ENCODE assay signal across 8 cellular contexts in genomic region chr12:102119674-102120563, GRCh38. TPM values are rescaled to one million over a fixed set of nuclear protein-coding genes. Genes with fewer than 3 reads are reported as not detected.
A peak's percentile ranks its signal among the peaks of the same experiment; 100 is the strongest.
DNase-seq lines count a peak whose midpoint lies in the region; ATAC-seq and TF ChIP-seq lines count a peak whose summit lies in the region.

Gene NUP37, minus strand, starts transcription at chr12:102120114. Its CDS starts 1,596 bp downstream, at chr12:102118518.
Gene PARPBP, plus strand, starts transcription at chr12:102120183. Its CDS starts 3,706 bp downstream, at chr12:102123889.

- H3K4me1 ChIP-seq in thoracic aorta (ENCODE audit: control insufficient read depth in 1 of 2, low read depth in 2 of 2) = peaks cover 16 to 17% of the 10 kb centered on the region in 2 donors

- peak within 1 kb of the TSS; percentile 74 for H3K27ac ChIP-seq in SK-N-MC
- H3K27ac ChIP-seq in thoracic aorta = peak within 1 kb of the TSS; percentile 77 to 79

- H3K9ac ChIP-seq in SK-N-MC (ENCODE audit: insufficient read length) = peak within 1 kb of the TSS; percentile 93

- DNase-seq in GM06990 (ENCODE audit: extremely low read depth, insufficient read length) (peak; percentile 95), HFF-Myc (ENCODE audit: extremely low read depth, low read depth) (peak; percentile 65), MV-4-11 (lab: John Stamatoyannopoulos, UW) (peak; percentile 87), SK-N-MC (ENCODE audit: low read depth, low spot score) (peak; percentile 61), glomerular endothelial cell (ENCODE audit: extremely low read depth, low read depth, low spot score) (peak; percentile 31), occipital lobe (lab: John Stamatoyannopoulos, UW) (peak; percentile 93), thoracic aorta (ENCODE audit: low spot score) (peak; percentile 55)
- DNase-seq in activated naive CD4-positive, alpha-beta T cell treated with anti-CD3 and anti-CD28 coated beads, Interleukin-2, amount 50 U/mL, for 16 hours = peak; percentile 90

- no peak for TF ChIP-seq CTCF in GM06990 (IDR thresholded peaks at IDR 0.05; ENCODE audit: insufficient read depth, low read length, poor library complexity, severe bottlenecking)
- TF ChIP-seq CTCF in HFF-Myc (IDR thresholded peaks at IDR 0.05; ENCODE audit: low read depth, low read length, missing control alignments) = no peak
- TF ChIP-seq CTCF in thoracic aorta (IDR thresholded peaks at IDR 0.05) = no peak

- peak; percentile 79 for ATAC-seq in thoracic aorta (ENCODE audit: insufficient number of reproducible peaks, low FRiP score, low read depth)

- H3K36me3 ChIP-seq in GM06990 (ENCODE audit: control insufficient read depth, insufficient read depth, low read length) (no peaks in the 10 kb centered on the region), SK-N-MC (ENCODE audit: insufficient read depth, low read length) (peaks cover 50% of the 10 kb centered on the region), thoracic aorta (no peaks in the 10 kb centered on the region)

- H3K27me3 ChIP-seq in GM06990 (replicated peaks; ENCODE audit: control insufficient read depth, insufficient read depth, low read length) = no peaks in the 10 kb centered on the region
- no peaks in the 10 kb centered on the region for H3K27me3 ChIP-seq in thoracic aorta (replicated peaks; ENCODE audit: insufficient read depth)

- H3K9me3 ChIP-seq in SK-N-MC (ENCODE audit: low read depth, low read length) (no peaks in the 10 kb centered on the region), thoracic aorta (no peaks in the 10 kb centered on the region)

- peak within 1 kb of the TSS; percentile 96 for H3K4me3 ChIP-seq in GM06990 (replicated peaks; ENCODE audit: low read depth, low read length)
- H3K4me3 ChIP-seq in HFF-Myc (replicated peaks; ENCODE audit: low read depth, low read length) = peak within 1 kb of the TSS; percentile 92
- H3K4me3 ChIP-seq in SK-N-MC = peak within 1 kb of the TSS; percentile 98
- peak within 1 kb of the TSS; percentile 96 for H3K4me3 ChIP-seq in thoracic aorta

RNA-seq across cellular contexts. Expression of gene NUP37, which starts in this region (rescaled TPM):
- total RNA-seq in glomerular endothelial cell = 24.6 and 34.0 TPM in 2 replicates
- total RNA-seq in occipital lobe = 8.0 TPM
- 10 to 100 TPM; 13.8 to 14.9 TPM for total RNA-seq in thoracic aorta

RNA-seq across cellular contexts. Expression of gene PARPBP, which starts in this region (rescaled TPM):
- total RNA-seq in glomerular endothelial cell = 3.8 and 7.2 TPM in 2 replicates
- 5.5 TPM for total RNA-seq in occipital lobe
- 1 to 10 TPM in 1 of 2 donors, under 1 TPM in 1; 0.27 to 2.6 TPM for total RNA-seq in thoracic aorta

Comparison
In these comparisons a context has a peak if more than half of its experiments do, and no peak if none do; other contexts are left out.
1. Peak in every context shown above with its lines: DNase-seq, ATAC-seq, H3K4me3 ChIP-seq and H3K27ac ChIP-seq.
2. DNase-seq: peak in every context shown above with its lines; median percentile 95 in GM06990; 93 in occipital lobe; 90 in activated naive CD4-positive, alpha-beta T cell treated with anti-CD3 and anti-CD28 coated beads, Interleukin-2, amount 50 U/mL, for 16 hours; 87 in MV-4-11; 65 in HFF-Myc; 61 in SK-N-MC; 55 in thoracic aorta; 31 in glomerular endothelial cell.